2 cellular contexts compared by ENCODE assay signal in the genomic region with DNA sequence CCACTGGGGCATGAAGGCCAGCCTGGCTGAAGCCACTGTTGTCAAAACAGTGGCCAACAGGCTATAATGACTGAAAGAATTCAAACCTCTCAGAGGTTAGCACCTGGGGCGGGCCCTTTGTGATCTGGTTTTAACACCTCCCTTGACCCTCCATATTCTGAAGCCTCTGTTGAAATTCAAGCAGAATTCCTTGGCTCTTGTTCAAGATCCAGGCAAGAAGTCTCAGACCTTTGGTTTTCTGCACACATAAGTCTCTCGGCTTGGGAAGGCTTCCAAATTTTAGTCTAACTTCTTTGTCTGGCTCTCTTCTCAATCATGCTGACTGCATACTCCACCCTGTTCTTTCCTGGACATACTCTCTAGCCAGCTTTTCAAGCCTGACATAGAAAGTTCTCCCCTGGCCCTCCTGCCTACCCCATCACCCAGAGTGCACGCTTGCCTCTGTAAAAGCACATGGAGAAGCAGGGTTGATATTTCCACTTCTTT.
TF ChIP-seq lines count a peak whose summit lies in the region.

No MANE protein-coding gene starts in this region.

TF ChIP-seq in SK-N-SH treated with all-trans-retinoic acid at 6 μM for 48 hours, 23 proteins besides CTCF, POLR2A, EP300 and RAD21 (continued from another document):
- TF ChIP-seq, protein P1, sequence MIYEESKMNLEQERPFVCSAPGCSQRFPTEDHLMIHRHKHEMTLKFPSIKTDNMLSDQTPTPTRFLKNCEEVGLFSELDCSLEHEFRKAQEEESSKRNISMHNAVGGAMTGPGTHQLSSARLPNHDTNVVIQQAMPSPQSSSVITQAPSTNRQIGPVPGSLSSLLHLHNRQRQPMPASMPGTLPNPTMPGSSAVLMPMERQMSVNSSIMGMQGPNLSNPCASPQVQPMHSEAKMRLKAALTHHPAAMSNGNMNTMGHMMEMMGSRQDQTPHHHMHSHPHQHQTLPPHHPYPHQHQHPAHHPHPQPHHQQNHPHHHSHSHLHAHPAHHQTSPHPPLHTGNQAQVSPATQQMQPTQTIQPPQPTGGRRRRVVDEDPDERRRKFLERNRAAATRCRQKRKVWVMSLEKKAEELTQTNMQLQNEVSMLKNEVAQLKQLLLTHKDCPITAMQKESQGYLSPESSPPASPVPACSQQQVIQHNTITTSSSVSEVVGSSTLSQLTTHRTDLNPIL (CRISPR knock-in tag; IDR thresholded peaks at IDR 0.05; ENCODE audit: low read depth), result no peak
- TF ChIP-seq, protein P2, sequence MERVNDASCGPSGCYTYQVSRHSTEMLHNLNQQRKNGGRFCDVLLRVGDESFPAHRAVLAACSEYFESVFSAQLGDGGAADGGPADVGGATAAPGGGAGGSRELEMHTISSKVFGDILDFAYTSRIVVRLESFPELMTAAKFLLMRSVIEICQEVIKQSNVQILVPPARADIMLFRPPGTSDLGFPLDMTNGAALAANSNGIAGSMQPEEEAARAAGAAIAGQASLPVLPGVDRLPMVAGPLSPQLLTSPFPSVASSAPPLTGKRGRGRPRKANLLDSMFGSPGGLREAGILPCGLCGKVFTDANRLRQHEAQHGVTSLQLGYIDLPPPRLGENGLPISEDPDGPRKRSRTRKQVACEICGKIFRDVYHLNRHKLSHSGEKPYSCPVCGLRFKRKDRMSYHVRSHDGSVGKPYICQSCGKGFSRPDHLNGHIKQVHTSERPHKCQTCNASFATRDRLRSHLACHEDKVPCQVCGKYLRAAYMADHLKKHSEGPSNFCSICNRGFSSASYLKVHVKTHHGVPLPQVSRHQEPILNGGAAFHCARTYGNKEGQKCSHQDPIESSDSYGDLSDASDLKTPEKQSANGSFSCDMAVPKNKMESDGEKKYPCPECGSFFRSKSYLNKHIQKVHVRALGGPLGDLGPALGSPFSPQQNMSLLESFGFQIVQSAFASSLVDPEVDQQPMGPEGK (CRISPR knock-in tag; IDR thresholded peaks at IDR 0.05; ENCODE audit: borderline replicate concordance), result no peak
- TF ChIP-seq BACH2 (CRISPR knock-in tag; IDR thresholded peaks at IDR 0.05; ENCODE audit: borderline replicate concordance), result no peak
- no peak for TF ChIP-seq ZC3H10 (CRISPR knock-in tag; IDR thresholded peaks at IDR 0.05)
- no peak for TF ChIP-seq ISL1 (CRISPR knock-in tag; IDR thresholded peaks at IDR 0.05)
- TF ChIP-seq ARNTL (CRISPR knock-in tag; IDR thresholded peaks at IDR 0.05; ENCODE audit: borderline replicate concordance, low read depth), result no peak
- no peak for TF ChIP-seq ZNF565 (CRISPR knock-in tag; conservative IDR thresholded peaks at IDR 0.05; ENCODE audit: low read depth)
- TF ChIP-seq, protein P3, sequence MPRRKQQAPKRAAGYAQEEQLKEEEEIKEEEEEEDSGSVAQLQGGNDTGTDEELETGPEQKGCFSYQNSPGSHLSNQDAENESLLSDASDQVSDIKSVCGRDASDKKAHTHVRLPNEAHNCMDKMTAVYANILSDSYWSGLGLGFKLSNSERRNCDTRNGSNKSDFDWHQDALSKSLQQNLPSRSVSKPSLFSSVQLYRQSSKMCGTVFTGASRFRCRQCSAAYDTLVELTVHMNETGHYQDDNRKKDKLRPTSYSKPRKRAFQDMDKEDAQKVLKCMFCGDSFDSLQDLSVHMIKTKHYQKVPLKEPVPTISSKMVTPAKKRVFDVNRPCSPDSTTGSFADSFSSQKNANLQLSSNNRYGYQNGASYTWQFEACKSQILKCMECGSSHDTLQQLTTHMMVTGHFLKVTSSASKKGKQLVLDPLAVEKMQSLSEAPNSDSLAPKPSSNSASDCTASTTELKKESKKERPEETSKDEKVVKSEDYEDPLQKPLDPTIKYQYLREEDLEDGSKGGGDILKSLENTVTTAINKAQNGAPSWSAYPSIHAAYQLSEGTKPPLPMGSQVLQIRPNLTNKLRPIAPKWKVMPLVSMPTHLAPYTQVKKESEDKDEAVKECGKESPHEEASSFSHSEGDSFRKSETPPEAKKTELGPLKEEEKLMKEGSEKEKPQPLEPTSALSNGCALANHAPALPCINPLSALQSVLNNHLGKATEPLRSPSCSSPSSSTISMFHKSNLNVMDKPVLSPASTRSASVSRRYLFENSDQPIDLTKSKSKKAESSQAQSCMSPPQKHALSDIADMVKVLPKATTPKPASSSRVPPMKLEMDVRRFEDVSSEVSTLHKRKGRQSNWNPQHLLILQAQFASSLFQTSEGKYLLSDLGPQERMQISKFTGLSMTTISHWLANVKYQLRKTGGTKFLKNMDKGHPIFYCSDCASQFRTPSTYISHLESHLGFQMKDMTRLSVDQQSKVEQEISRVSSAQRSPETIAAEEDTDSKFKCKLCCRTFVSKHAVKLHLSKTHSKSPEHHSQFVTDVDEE (CRISPR knock-in tag; IDR thresholded peaks at IDR 0.05), result no peak
- TF ChIP-seq, protein P4, sequence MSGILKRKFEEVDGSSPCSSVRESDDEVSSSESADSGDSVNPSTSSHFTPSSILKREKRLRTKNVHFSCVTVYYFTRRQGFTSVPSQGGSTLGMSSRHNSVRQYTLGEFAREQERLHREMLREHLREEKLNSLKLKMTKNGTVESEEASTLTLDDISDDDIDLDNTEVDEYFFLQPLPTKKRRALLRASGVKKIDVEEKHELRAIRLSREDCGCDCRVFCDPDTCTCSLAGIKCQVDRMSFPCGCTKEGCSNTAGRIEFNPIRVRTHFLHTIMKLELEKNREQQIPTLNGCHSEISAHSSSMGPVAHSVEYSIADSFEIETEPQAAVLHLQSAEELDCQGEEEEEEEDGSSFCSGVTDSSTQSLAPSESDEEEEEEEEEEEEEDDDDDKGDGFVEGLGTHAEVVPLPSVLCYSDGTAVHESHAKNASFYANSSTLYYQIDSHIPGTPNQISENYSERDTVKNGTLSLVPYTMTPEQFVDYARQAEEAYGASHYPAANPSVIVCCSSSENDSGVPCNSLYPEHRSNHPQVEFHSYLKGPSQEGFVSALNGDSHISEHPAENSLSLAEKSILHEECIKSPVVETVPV (CRISPR knock-in tag; IDR thresholded peaks at IDR 0.05), result no peak
- TF ChIP-seq PPARA (CRISPR knock-in tag; IDR thresholded peaks at IDR 0.05; ENCODE audit: borderline replicate concordance), result no peak
- no peak for TF ChIP-seq CSDC2 (CRISPR knock-in tag; IDR thresholded peaks at IDR 0.05)
- TF ChIP-seq GLIS3 (CRISPR knock-in tag; IDR thresholded peaks at IDR 0.05), result no peak
- TF ChIP-seq SNAI2 (CRISPR knock-in tag; IDR thresholded peaks at IDR 0.05), result no peak

TF ChIP-seq in SK-N-SH, 30 proteins besides CTCF, POLR2A, EP300 and RAD21 (continued from another document):
- TF ChIP-seq, protein P5, sequence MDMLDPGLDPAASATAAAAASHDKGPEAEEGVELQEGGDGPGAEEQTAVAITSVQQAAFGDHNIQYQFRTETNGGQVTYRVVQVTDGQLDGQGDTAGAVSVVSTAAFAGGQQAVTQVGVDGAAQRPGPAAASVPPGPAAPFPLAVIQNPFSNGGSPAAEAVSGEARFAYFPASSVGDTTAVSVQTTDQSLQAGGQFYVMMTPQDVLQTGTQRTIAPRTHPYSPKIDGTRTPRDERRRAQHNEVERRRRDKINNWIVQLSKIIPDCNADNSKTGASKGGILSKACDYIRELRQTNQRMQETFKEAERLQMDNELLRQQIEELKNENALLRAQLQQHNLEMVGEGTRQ (IDR thresholded peaks at IDR 0.05; ENCODE audit: borderline replicate concordance, low read depth, low read length), result no peak
- TF ChIP-seq MEF2A (IDR thresholded peaks at IDR 0.05; ENCODE audit: borderline replicate concordance, low read depth), result no peak
- no peak for TF ChIP-seq ELF1 (IDR thresholded peaks at IDR 0.05)
- no peak for TF ChIP-seq SIN3A (IDR thresholded peaks at IDR 0.05; ENCODE audit: borderline replicate concordance, low read depth, low read length)
- no peak for TF ChIP-seq TEAD4 (IDR thresholded peaks at IDR 0.05; ENCODE audit: borderline replicate concordance, insufficient read depth)
- TF ChIP-seq, protein P6, sequence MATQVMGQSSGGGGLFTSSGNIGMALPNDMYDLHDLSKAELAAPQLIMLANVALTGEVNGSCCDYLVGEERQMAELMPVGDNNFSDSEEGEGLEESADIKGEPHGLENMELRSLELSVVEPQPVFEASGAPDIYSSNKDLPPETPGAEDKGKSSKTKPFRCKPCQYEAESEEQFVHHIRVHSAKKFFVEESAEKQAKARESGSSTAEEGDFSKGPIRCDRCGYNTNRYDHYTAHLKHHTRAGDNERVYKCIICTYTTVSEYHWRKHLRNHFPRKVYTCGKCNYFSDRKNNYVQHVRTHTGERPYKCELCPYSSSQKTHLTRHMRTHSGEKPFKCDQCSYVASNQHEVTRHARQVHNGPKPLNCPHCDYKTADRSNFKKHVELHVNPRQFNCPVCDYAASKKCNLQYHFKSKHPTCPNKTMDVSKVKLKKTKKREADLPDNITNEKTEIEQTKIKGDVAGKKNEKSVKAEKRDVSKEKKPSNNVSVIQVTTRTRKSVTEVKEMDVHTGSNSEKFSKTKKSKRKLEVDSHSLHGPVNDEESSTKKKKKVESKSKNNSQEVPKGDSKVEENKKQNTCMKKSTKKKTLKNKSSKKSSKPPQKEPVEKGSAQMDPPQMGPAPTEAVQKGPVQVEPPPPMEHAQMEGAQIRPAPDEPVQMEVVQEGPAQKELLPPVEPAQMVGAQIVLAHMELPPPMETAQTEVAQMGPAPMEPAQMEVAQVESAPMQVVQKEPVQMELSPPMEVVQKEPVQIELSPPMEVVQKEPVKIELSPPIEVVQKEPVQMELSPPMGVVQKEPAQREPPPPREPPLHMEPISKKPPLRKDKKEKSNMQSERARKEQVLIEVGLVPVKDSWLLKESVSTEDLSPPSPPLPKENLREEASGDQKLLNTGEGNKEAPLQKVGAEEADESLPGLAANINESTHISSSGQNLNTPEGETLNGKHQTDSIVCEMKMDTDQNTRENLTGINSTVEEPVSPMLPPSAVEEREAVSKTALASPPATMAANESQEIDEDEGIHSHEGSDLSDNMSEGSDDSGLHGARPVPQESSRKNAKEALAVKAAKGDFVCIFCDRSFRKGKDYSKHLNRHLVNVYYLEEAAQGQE (IDR thresholded peaks at IDR 0.05; ENCODE audit: low read depth, low read length), result no peak
- TF ChIP-seq GABPA (IDR thresholded peaks at IDR 0.05; ENCODE audit: low read depth), result no peak
- no peak for TF ChIP-seq SMC3 (IDR thresholded peaks at IDR 0.05; ENCODE audit: low read depth, low read length)
- TF ChIP-seq FOXM1 (IDR thresholded peaks at IDR 0.05; ENCODE audit: low read depth), result no peak
- TF ChIP-seq YY1 (IDR thresholded peaks at IDR 0.05; ENCODE audit: low read depth), result no peak
- no peak for TF ChIP-seq TAF1 (IDR thresholded peaks at IDR 0.05; ENCODE audit: borderline replicate concordance, low read depth, low read length)
